ENCODE assay signal across 6 cellular contexts in the genomic region with DNA sequence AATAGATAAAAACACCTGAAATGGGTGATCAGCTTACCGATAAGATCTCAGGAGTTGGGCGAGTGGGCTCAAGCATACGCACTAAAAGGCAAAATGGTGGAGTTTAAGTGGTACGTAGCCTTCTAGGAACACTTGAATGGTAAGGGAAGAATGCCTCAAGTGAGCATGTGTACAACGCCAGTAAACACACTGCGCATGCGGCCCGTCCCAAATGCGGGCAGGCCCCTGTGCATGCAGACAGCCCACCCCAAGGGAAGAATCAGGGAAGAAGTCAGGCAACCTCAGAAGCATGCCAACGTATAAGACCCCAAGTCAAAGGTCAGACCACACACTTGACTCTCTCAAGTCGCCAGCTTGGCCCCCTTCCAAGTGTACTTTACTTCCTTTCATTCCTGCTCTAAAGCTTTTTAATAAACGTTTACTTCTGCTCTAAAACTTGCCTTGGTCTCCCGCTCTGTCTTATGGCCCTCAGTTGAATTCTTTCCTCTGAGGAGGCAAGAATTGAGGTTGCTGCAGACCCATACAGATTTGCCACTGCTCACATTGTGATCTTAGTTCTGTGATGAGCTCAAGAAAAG. TPM values are rescaled to one million over a fixed set of nuclear protein-coding genes. Genes with fewer than 3 reads are reported as not detected.
"Had no signal": no experiment of that assay in that cellular context is flagged by ENCODE, and none has a peak within 500 bp of the region (broad histone marks: within the 10 kb centered on the region; RNA-seq: fewer than 3 reads in every experiment).

No MANE protein-coding gene starts in this region.

RNA-seq across cellular contexts. Expression of a gene that starts 33.8 kb away (rescaled TPM):
- total RNA-seq: HT1080, LHCN-M2, MCF 10A, Right ventricle myocardium superior, SK-MEL-5 had no signal
- polyA plus RNA-seq: IgD-negative memory B cell had no signal
